In genomic region chr18:36610716-36611115, GRCh38 we compare ENCODE assay signal across 18 cellular contexts.
DNase-seq lines count a peak whose midpoint lies in the region; ATAC-seq and TF ChIP-seq lines count a peak whose summit lies in the region.
"Had no signal": no experiment of that assay in that cellular context is flagged by ENCODE, and none has a peak within 500 bp of the region (broad histone marks: within the 10 kb centered on the region; RNA-seq: fewer than 3 reads in every experiment).

No MANE protein-coding gene starts in this region.

- no peak overlapping the region for H3K9ac ChIP-seq in IMR-90 (ENCODE audit: low read depth, low read length)
- no peak overlapping the region for H3K9ac ChIP-seq in mesendoderm (ENCODE audit: low read length)

- H2AFZ ChIP-seq in IMR-90 (replicated peaks; ENCODE audit: low read length, poor library complexity) = no peak overlapping the region
- H2AFZ ChIP-seq: PC-9 had no signal

- no peaks in the 10 kb centered on the region for H3K4me1 ChIP-seq in IMR-90 (ENCODE audit: control insufficient read depth, insufficient read depth, low read length)
- peaks cover 1% of the 10 kb centered on the region for H3K4me1 ChIP-seq in mesendoderm (ENCODE audit: control insufficient read depth, low read depth, low read length)
- H3K4me1 ChIP-seq: A549 had no signal

- H3K4ac ChIP-seq in IMR-90 (ENCODE audit: low read depth, low read length) = no peak overlapping the region
- no peak overlapping the region for H3K4ac ChIP-seq in mesendoderm (ENCODE audit: low read depth, low read length)

- no peak for TF ChIP-seq CTCF in IMR-90 (conservative IDR thresholded peaks at IDR 0.05; ENCODE audit: low read depth, low read length)
- TF ChIP-seq CTCF in WERI-Rb-1 (IDR thresholded peaks at IDR 0.05; ENCODE audit: low read depth, low read length) = no peak
- TF ChIP-seq CTCF in GM13977 (IDR thresholded peaks at IDR 0.05; ENCODE audit: extremely low read depth, insufficient read depth, missing control alignments) = no peak

- H3K4me3 Mint-ChIP-seq in effector memory CD8-positive, alpha-beta T cell = no peak overlapping the region
- H3K4me3 Mint-ChIP-seq: CD4-positive, alpha-beta T cell had no signal

- H2AK5ac ChIP-seq in IMR-90 (ENCODE audit: low read depth, low read length) (no peak overlapping the region), mesendoderm (ENCODE audit: low read length) (no peak overlapping the region)

- no peak for TF ChIP-seq POLR2A in IMR-90 (IDR thresholded peaks at IDR 0.05; ENCODE audit: low read depth, low read length)

- H3K9me3 ChIP-seq in IMR-90 (ENCODE audit: control insufficient read depth, insufficient read depth, low read length) (no peaks in the 10 kb centered on the region), WERI-Rb-1 (ENCODE audit: severe bottlenecking) (peaks cover 2% of the 10 kb centered on the region)
- H3K9me3 ChIP-seq: A549 had no signal

- no peaks in the 10 kb centered on the region for H3K79me2 ChIP-seq in mesendoderm (ENCODE audit: control insufficient read depth, insufficient read depth, low read length)

- H3K4me2 ChIP-seq in IMR-90 (ENCODE audit: low read depth, low read length) = no peak overlapping the region
- no peak overlapping the region for H3K4me2 ChIP-seq in mesendoderm (ENCODE audit: low read length)
- H3K4me2 ChIP-seq: A549, PC-9 had no signal

- no peak overlapping the region for H3K14ac ChIP-seq in IMR-90 (replicated peaks; ENCODE audit: low read depth, low read length)

- H3K27ac ChIP-seq in IMR-90 (ENCODE audit: insufficient read depth, low read length) (no peak overlapping the region), WERI-Rb-1 (peak overlapping the region; percentile 61), mesendoderm (ENCODE audit: low read depth, low read length) (no peak overlapping the region)
- H3K27ac ChIP-seq: A549, PC-9 had no signal

- H2AK9ac ChIP-seq in IMR-90 (replicated peaks; ENCODE audit: low read depth, low read length, poor library complexity) = no peak overlapping the region

- H3K56ac ChIP-seq in IMR-90 (ENCODE audit: extremely low read depth, insufficient read depth, low read length) (no peak overlapping the region), mesendoderm (ENCODE audit: low read length) (no peak overlapping the region)

- H3K36me3 Mint-ChIP-seq in effector memory CD8-positive, alpha-beta T cell (ENCODE audit: insufficient read depth) = no peaks in the 10 kb centered on the region

- no CpG with 5 or more reads among the region's 2 CpGs for WGBS in IMR-90 (ENCODE audit: extremely low coverage in 2 of 2, insufficient read length in 1 of 2), 2 experiments
- no CpG with 5 or more reads among the region's 2 CpGs for WGBS in mesendoderm (ENCODE audit: extremely low coverage, insufficient coverage, low lambda C conversion rate)

- POLR2A ChIA-PET in IMR-90 (lab: Charles Lee; ENCODE audit: unreplicated experiment) = no interaction called here

- no peak for TF ChIP-seq RAD21 in IMR-90 (IDR thresholded peaks at IDR 0.05; ENCODE audit: low read length)

- H3K4me3 ChIP-seq in IMR-90 (ENCODE audit: insufficient read depth, low read depth, low read length) (no peak overlapping the region), WERI-Rb-1 (ENCODE audit: low read depth, low read length) (peak overlapping the region; percentile 12), mesendoderm (ENCODE audit: low read length) (no peak overlapping the region)
- H3K4me3 ChIP-seq: A549, PC-9 had no signal

- no peaks in the 10 kb centered on the region for H3K9me1 ChIP-seq in IMR-90 (ENCODE audit: insufficient read depth, low read length)

- dilution Hi-C loops in IMR-90 (cut with HindIII; ENCODE audit: low sequenced_read_pairs, unreplicated experiment) = no loop called here

- peaks cover 0 to 7% of the 10 kb centered on the region in 2 donors for H3K27me3 Mint-ChIP-seq in effector memory CD8-positive, alpha-beta T cell
- H3K27me3 Mint-ChIP-seq: CD4-positive, alpha-beta T cell had no signal

- in situ Hi-C loops in IMR-90 (cut with MboI; ENCODE audit: low sequenced_read_pairs) = no loop called here
- in situ Hi-C loops in GM13977 (cut with MboI; ENCODE audit: low pct_unique_long_range_greater_than_20kb, low sequenced_read_pairs, unreplicated experiment) = no loop called here

- H4K91ac ChIP-seq in IMR-90 (ENCODE audit: insufficient read depth, low read depth, low read length) = no peak overlapping the region

- H2BK15ac ChIP-seq in IMR-90 (ENCODE audit: low read depth, low read length) (no peak overlapping the region), mesendoderm (replicated peaks; ENCODE audit: low read depth) (no peak overlapping the region)

- CTCF ChIA-PET in IMR-90 (lab: Yijun Ruan, JAX) = no interaction called here

- H4K8ac ChIP-seq in IMR-90 (ENCODE audit: low read depth in 2 of 2, low read length in 2 of 2) (no peak overlapping the region), mesendoderm (ENCODE audit: low read depth, low read length) (no peak overlapping the region)

- H3K36me3 ChIP-seq in IMR-90 (ENCODE audit: control insufficient read depth, insufficient read depth, low read length) (no peaks in the 10 kb centered on the region), WERI-Rb-1 (peaks cover 2% of the 10 kb centered on the region; the same call in 1 of the 2 replicates), mesendoderm (ENCODE audit: control insufficient read depth, insufficient read depth, low read length) (no peaks in the 10 kb centered on the region)

- H4K20me1 ChIP-seq in IMR-90 (ENCODE audit: insufficient read depth, low read length) = no peaks in the 10 kb centered on the region

- H3K27ac Mint-ChIP-seq in effector memory CD8-positive, alpha-beta T cell = no peak overlapping the region
- H3K27ac Mint-ChIP-seq: CD4-positive, alpha-beta T cell had no signal

- H3K18ac ChIP-seq in IMR-90 (ENCODE audit: low read depth, low read length) (no peak overlapping the region), mesendoderm (ENCODE audit: low read length) (no peak overlapping the region)

- H2BK20ac ChIP-seq in IMR-90 (ENCODE audit: low read depth, low read length) = no peak overlapping the region

- H2BK120ac ChIP-seq in IMR-90 (ENCODE audit: low read depth, low read length) (no peak overlapping the region), mesendoderm (ENCODE audit: low read depth, low read length) (no peak overlapping the region)

- DNase-seq in COLO829 (ENCODE audit: low spot score) (peak; percentile 53), IMR-90 (no peak), WERI-Rb-1 (peak; percentile 49), mesendoderm (peak; percentile 74), activated gamma-delta T cell (lab: John Stamatoyannopoulos, UW) (no peak), hippocampal formation (lab: John Stamatoyannopoulos, UW) (no peak), GM13977 (ENCODE audit: low spot score) (no peak)
- DNase-seq in effector memory CD8-positive, alpha-beta T cell = no peak
- DNase-seq: CD4-positive, alpha-beta T cell; DND-41; HCEC 1CT; MV-4-11; NCI-H1436 treated with DMSO at 0.1 percent for 48 hours; NCI-H226; NCI-H526 treated with DMSO at 0.1 percent for 48 hours; PC-9 had no signal

- H3K23ac ChIP-seq in IMR-90 (ENCODE audit: low read depth, low read length) (no peak overlapping the region), mesendoderm (ENCODE audit: low read length) (no peak overlapping the region)

- no peaks in the 10 kb centered on the region for H3K4me1 Mint-ChIP-seq in effector memory CD8-positive, alpha-beta T cell (ENCODE audit: low read depth in 2 of 2)

- H3K9me3 Mint-ChIP-seq in effector memory CD8-positive, alpha-beta T cell = peaks cover 0 to 3% of the 10 kb centered on the region in 2 donors
- H3K9me3 Mint-ChIP-seq: CD4-positive, alpha-beta T cell had no signal

- ATAC-seq in IMR-90 (ENCODE audit: low read depth) = peak; percentile 44; the same call in 1 of the 2 replicates
- no peak for ATAC-seq in effector memory CD8-positive, alpha-beta T cell (replicated peaks)
- ATAC-seq: A549, SK-N-SH treated with all-trans-retinoic acid at 6 μM for 48 hours had no signal

- H3K79me1 ChIP-seq in IMR-90 (ENCODE audit: low read depth in 1 of 2, low read length in 2 of 2) = no peaks in the 10 kb centered on the region
- no peaks in the 10 kb centered on the region for H3K79me1 ChIP-seq in mesendoderm (ENCODE audit: low read length)

- H4K5ac ChIP-seq in IMR-90 (ENCODE audit: low read depth, low read length) = no peak overlapping the region
- H4K5ac ChIP-seq in mesendoderm (ENCODE audit: low read length) = no peak overlapping the region

- H3K27me3 ChIP-seq in IMR-90 (ENCODE audit: control insufficient read depth, insufficient read depth, low read length) (no peaks in the 10 kb centered on the region), WERI-Rb-1 (ENCODE audit: insufficient read depth, low read depth, severe bottlenecking) (no peaks in the 10 kb centered on the region), mesendoderm (ENCODE audit: insufficient read depth, low read length, poor library complexity) (no peaks in the 10 kb centered on the region)

- no TSS peak for BruUV-seq in IMR-90 (replicated peaks; lab: Mats Ljungman, UMichigan)

- intact Hi-C loops in IMR-90 (cut with micrococcal nuclease) = no loop called here

- H2BK5ac ChIP-seq in IMR-90 (ENCODE audit: low read depth, low read length, poor library complexity, severe bottlenecking) = no peak overlapping the region
- no peak overlapping the region for H2BK5ac ChIP-seq in mesendoderm (ENCODE audit: low read length)

TF ChIP-seq in IMR-90, 13 proteins besides CTCF, POLR2A, EP300 and RAD21 (continues in another document):
- TF ChIP-seq MXI1 (IDR thresholded peaks at IDR 0.05; ENCODE audit: borderline replicate concordance, low read depth, low read length) (no peak), ELK1 (IDR thresholded peaks at IDR 0.05; ENCODE audit: borderline replicate concordance, low read depth, low read length) (no peak), USF2 (IDR thresholded peaks at IDR 0.05; ENCODE audit: low read depth, low read length) (no peak), RCOR1 (IDR thresholded peaks at IDR 0.05; ENCODE audit: insufficient replicate concordance, low read length) (no peak), SMC3 (IDR thresholded peaks at IDR 0.05; ENCODE audit: low read depth, low read length) (no peak), MAZ (IDR thresholded peaks at IDR 0.05; ENCODE audit: borderline replicate concordance, low read depth, low read length) (no peak)

Comparison
In these comparisons a context has a peak if more than half of its experiments do, and no peak if none do; other contexts are left out.
1. DNase-seq: peak in COLO829 (single experiment), WERI-Rb-1 (single experiment) and mesendoderm (single experiment); none in IMR-90 (single experiment), effector memory CD8-positive, alpha-beta T cell (0 of 3), activated gamma-delta T cell (single experiment), hippocampal formation (0 of 2) and GM13977 (single experiment).